ENCODE assay signal across 24 cellular contexts in genomic region chr1:11793819-11794218, GRCh38. TPM values are rescaled to one million over a fixed set of nuclear protein-coding genes. Genes with fewer than 3 reads are reported as not detected.
"Had no signal": no experiment of that assay in that cellular context is flagged by ENCODE, and none has a peak within 500 bp of the region (broad histone marks: within the 10 kb centered on the region; RNA-seq: fewer than 3 reads in every experiment).

No MANE protein-coding gene starts in this region.

- H3K9ac ChIP-seq: neural progenitor cell had no signal

- H3K4me1 ChIP-seq: breast epithelium, neural progenitor cell had no signal

- H3K36me3 ChIP-seq: neural progenitor cell had no signal

- ATAC-seq: activated T-cell treated with anti-CD3 and anti-CD28 coated beads, Interleukin-2, amount 50 U/mL, for 72 hours; left lobe of liver; naive thymus-derived CD4-positive, alpha-beta T cell; sciatic nerve; T-helper 17 cell had no signal

- DNase-seq: activated CD4-positive, alpha-beta T cell treated with anti-CD3 and anti-CD28 coated beads for 1 hour; activated CD8-positive, alpha-beta memory T cell treated with anti-CD3 and anti-CD28 coated beads for 24 hours; activated T-cell treated with anti-CD3 and anti-CD28 coated beads, Interleukin-2, amount 50 U/mL, for 72 hours; effector CD8-positive, alpha-beta T cell; hippocampal formation; islet precursor cell; naive thymus-derived CD4-positive, alpha-beta T cell; stimulated activated CD4-positive, alpha-beta T cell treated with anti-CD3 and anti-CD28 coated beads, Interleukin-1b, Interleukin-23, amount 100 ng/mL, for 48 hours; stimulated activated CD8-positive, alpha-beta memory T cell treated with anti-CD3 and anti-CD28 coated beads, Interleukin-4, amount 100 ng/mL, for 48 hours; stimulated activated naive CD4-positive, alpha-beta T cell treated with Interleukin-2 at 50 U/mL for 16 hours; T-helper 17 cell; trophoblast cell had no signal

- H2AFZ ChIP-seq: neural progenitor cell had no signal

- H3K9me3 ChIP-seq: breast epithelium, esophagus muscularis mucosa had no signal

- H3K27ac ChIP-seq: neural progenitor cell, VCaP had no signal

- H3K27me3 ChIP-seq: breast epithelium, esophagus muscularis mucosa, neural progenitor cell had no signal

- H3K4me3 ChIP-seq: breast epithelium, esophagus muscularis mucosa, neural progenitor cell had no signal

- H3K4me2 ChIP-seq: neural progenitor cell had no signal

RNA-seq across cellular contexts. Expression of gene C1orf167, which starts 31.8 kb away (rescaled TPM):
- total RNA-seq: astrocyte, cerebellum, left lobe of liver, osteocyte, pulmonary artery endothelial cell had no signal

RNA-seq across cellular contexts. Expression of gene NPPA, which starts 53.8 kb away (rescaled TPM):
- total RNA-seq: activated T-cell treated with anti-CD3 and anti-CD28 coated beads, Interleukin-2, amount 50 U/mL, for 72 hours; astrocyte; left lobe of liver; mucosa of gallbladder; naive thymus-derived CD4-positive, alpha-beta T cell; osteocyte; pulmonary artery endothelial cell; subcutaneous adipose tissue; T-helper 17 cell had no signal
- polyA plus RNA-seq: naive thymus-derived CD4-positive, alpha-beta T cell had no signal
